Comparison of ENCODE assay signal across 8 cellular contexts in genomic region chr1:180632326-180633088, GRCh38. TPM values are rescaled to one million over a fixed set of nuclear protein-coding genes. Genes with fewer than 3 reads are reported as not detected.
DNase-seq lines count a peak whose midpoint lies in the region; ATAC-seq and TF ChIP-seq lines count a peak whose summit lies in the region.

No MANE protein-coding gene starts in this region.

- peak overlapping the region; percentile 86 for H3K27ac Mint-ChIP-seq in T-helper 1 cell treated with Interleukin-12 subunit alpha and Interleukin-12 subunit beta and Interleukin-4 antibody, amounts not matched to agents 30 μg/mL and 1 μg/mL, for 36 hours
- peak overlapping the region; percentile 92 to 95 (median 93) for H3K27ac Mint-ChIP-seq in brain

- TF ChIP-seq CTCF in brain (conservative IDR thresholded peaks at IDR 0.05): peak in 1 of 2 experiments; percentile 21

- no peaks in the 10 kb centered on the region for H3K36me3 Mint-ChIP-seq in T-helper 1 cell treated with Interleukin-12 subunit alpha and Interleukin-12 subunit beta and Interleukin-4 antibody, amounts not matched to agents 30 μg/mL and 1 μg/mL, for 36 hours (ENCODE audit: low read depth)
- H3K36me3 Mint-ChIP-seq in brain: no peaks in the 10 kb centered on the region

- H3K9me3 Mint-ChIP-seq in T-helper 1 cell treated with Interleukin-12 subunit alpha and Interleukin-12 subunit beta and Interleukin-4 antibody, amounts not matched to agents 30 μg/mL and 1 μg/mL, for 36 hours: no peaks in the 10 kb centered on the region
- H3K9me3 Mint-ChIP-seq in brain: no peaks in the 10 kb centered on the region

- ATAC-seq in GM21576 (IDR thresholded peaks at IDR 0.05; ENCODE audit: unreplicated experiment): peak; percentile 34

- H3K4me1 Mint-ChIP-seq in T-helper 1 cell treated with Interleukin-12 subunit alpha and Interleukin-12 subunit beta and Interleukin-4 antibody, amounts not matched to agents 30 μg/mL and 1 μg/mL, for 36 hours (ENCODE audit: low read depth): peaks cover 5% of the 10 kb centered on the region
- peaks cover 28% of the 10 kb centered on the region for H3K4me1 Mint-ChIP-seq in brain

- peak overlapping the region; percentile 85 for H3K4me3 Mint-ChIP-seq in T-helper 1 cell treated with Interleukin-12 subunit alpha and Interleukin-12 subunit beta and Interleukin-4 antibody, amounts not matched to agents 30 μg/mL and 1 μg/mL, for 36 hours
- no peak overlapping the region for H3K4me3 Mint-ChIP-seq in brain

- DNase-seq in GM03348 (ENCODE audit: low spot score): peak; percentile 76
- peak; percentile 39 for DNase-seq in HuH-7.5 (ENCODE audit: low spot score)
- DNase-seq in iPS-NIHi11 (ENCODE audit: low spot score): peak; percentile 77
- peak in 2 of 3 donors; percentile 44 to 55 for DNase-seq in stimulated activated CD4-positive, alpha-beta T cell treated with anti-CD3 and anti-CD28 coated beads, Interleukin-12 subunit alpha, Interleukin-12 subunit beta, amount 100 ng/mL, for 48 hours (ENCODE audit: low read depth in 2 of 3, low spot score in 1 of 3)
- DNase-seq in cortex of kidney (lab: John Stamatoyannopoulos, UW): no peak

- H3K27me3 Mint-ChIP-seq in T-helper 1 cell treated with Interleukin-12 subunit alpha and Interleukin-12 subunit beta and Interleukin-4 antibody, amounts not matched to agents 30 μg/mL and 1 μg/mL, for 36 hours (ENCODE audit: low read depth): peaks cover under 1% of the 10 kb centered on the region
- peaks cover 3% of the 10 kb centered on the region for H3K27me3 Mint-ChIP-seq in brain

RNA-seq across cellular contexts. Expression of gene XPR1, which starts 0.7 kb away (rescaled TPM):
- polyA plus RNA-seq in brain (ENCODE audit: insufficient read depth, low read depth, low replicate concordance): 18.7 TPM
